17 cellular contexts compared by ENCODE assay signal in genomic region chr4:126221717-126222116, GRCh38.
DNase-seq lines count a peak whose midpoint lies in the region; ATAC-seq and TF ChIP-seq lines count a peak whose summit lies in the region.
"Had no signal": no experiment of that assay in that cellular context is flagged by ENCODE, and none has a peak within 500 bp of the region (broad histone marks: within the 10 kb centered on the region; RNA-seq: fewer than 3 reads in every experiment).

No MANE protein-coding gene starts in this region.

- no peak overlapping the region for H3K4me3 ChIP-seq in right cardiac atrium (ENCODE audit: low read length)
- no peak overlapping the region for H3K4me3 ChIP-seq in breast epithelium
- H3K4me3 ChIP-seq: BLaER1, GM23248, K562, SJCRH30 had no signal

- no peaks in the 10 kb centered on the region for H3K36me3 Mint-ChIP-seq in mesothelial cell of epicardium
- H3K36me3 Mint-ChIP-seq: CD4-positive, alpha-beta memory T cell had no signal

- peak; percentile 19 for ATAC-seq in left ventricle myocardium superior
- no peak for ATAC-seq in right cardiac atrium
- no peak for ATAC-seq in SK-N-SH treated with all-trans-retinoic acid at 6 μM for 48 hours
- no peak for ATAC-seq in sciatic nerve
- ATAC-seq: K562, Panc1 had no signal

- peak overlapping the region; percentile 7 for H3K27ac Mint-ChIP-seq in mesothelial cell of epicardium
- H3K27ac Mint-ChIP-seq: CD4-positive, alpha-beta memory T cell had no signal

- no peaks in the 10 kb centered on the region for H3K9me3 Mint-ChIP-seq in mesothelial cell of epicardium

- H3K27ac ChIP-seq in right cardiac atrium (ENCODE audit: low read length) (no peak overlapping the region), breast epithelium (no peak overlapping the region)
- H3K27ac ChIP-seq: BLaER1, GM23248, SJCRH30 had no signal

- H3K27me3 Mint-ChIP-seq in mesothelial cell of epicardium (ENCODE audit: low read depth) = no peaks in the 10 kb centered on the region
- H3K27me3 Mint-ChIP-seq: CD4-positive, alpha-beta memory T cell had no signal

- TF ChIP-seq CTCF in mesothelial cell of epicardium (IDR thresholded peaks at IDR 0.05; ENCODE audit: unreplicated experiment) (no peak), breast epithelium (IDR thresholded peaks at IDR 0.05) (no peak)

- peaks cover 2% of the 10 kb centered on the region for H3K4me1 Mint-ChIP-seq in mesothelial cell of epicardium
- H3K4me1 Mint-ChIP-seq: CD4-positive, alpha-beta memory T cell had no signal

- no peak for TF ChIP-seq POLR2A in breast epithelium (IDR thresholded peaks at IDR 0.05)

- H3K36me3 ChIP-seq in breast epithelium = no peaks in the 10 kb centered on the region
- H3K36me3 ChIP-seq: BLaER1, SJCRH30 had no signal

- H3K4me3 Mint-ChIP-seq in mesothelial cell of epicardium = no peak overlapping the region
- H3K4me3 Mint-ChIP-seq: CD4-positive, alpha-beta memory T cell had no signal

- no peaks in the 10 kb centered on the region for H3K27me3 ChIP-seq in right cardiac atrium (ENCODE audit: control insufficient read depth, insufficient read depth)
- H3K27me3 ChIP-seq in breast epithelium = no peaks in the 10 kb centered on the region
- H3K27me3 ChIP-seq: BLaER1, SJCRH30 had no signal

- no peaks in the 10 kb centered on the region for H3K9me3 ChIP-seq in right cardiac atrium (ENCODE audit: control insufficient read depth, low read length)
- H3K9me3 ChIP-seq in breast epithelium = no peaks in the 10 kb centered on the region
- H3K9me3 ChIP-seq: BLaER1, SJCRH30 had no signal

- intact Hi-C loops in left ventricle myocardium superior (cut with micrococcal nuclease) = loop anchor here (10.0 kb wide), 1 partner anchor 183 kb away; no protein-coding TSS in a partner anchor
- intact Hi-C loops in right cardiac atrium (cut with DNase I) = no loop called here
- intact Hi-C loops in breast epithelium (cut with DNase I; ENCODE audit: low total_unique reads) = no loop called here
- intact Hi-C loops in sciatic nerve (cut with DNase I) = no loop called here

- H3K4me1 ChIP-seq in right cardiac atrium (ENCODE audit: control insufficient read depth, insufficient read depth, low read length) = no peaks in the 10 kb centered on the region
- H3K4me1 ChIP-seq in breast epithelium = no peaks in the 10 kb centered on the region
- H3K4me1 ChIP-seq: BLaER1, SJCRH30 had no signal

- DNase-seq in left ventricle myocardium superior = no peak
- DNase-seq in right cardiac atrium = no peak
- no peak for DNase-seq in mesothelial cell of epicardium (ENCODE audit: low spot score in 2 of 2, unreplicated experiment in 2 of 2)
- no peak for DNase-seq in breast epithelium (ENCODE audit: low spot score in 2 of 2)
- DNase-seq in H4 (ENCODE audit: low spot score) = no peak
- DNase-seq in sciatic nerve (ENCODE audit: low spot score) = no peak
- DNase-seq: CD4-positive, alpha-beta memory T cell; GM23248; HCEC 1CT; NCI-H1694 treated with DMSO at 0.1 percent for 48 hours; NCI-H226; NCI-H526; SJCRH30 had no signal

TF ChIP-seq in SK-N-SH treated with all-trans-retinoic acid at 6 μM for 48 hours, 23 proteins besides CTCF, POLR2A, EP300 and RAD21:
- TF ChIP-seq TSHZ2 (CRISPR knock-in tag; IDR thresholded peaks at IDR 0.05) = no peak
- TF ChIP-seq ISL1 (CRISPR knock-in tag; IDR thresholded peaks at IDR 0.05) = no peak
- TF ChIP-seq ZC3H10 (CRISPR knock-in tag; IDR thresholded peaks at IDR 0.05) = no peak
- peak; percentile 82 for TF ChIP-seq TCF4 (CRISPR knock-in tag; IDR thresholded peaks at IDR 0.05; ENCODE audit: borderline replicate concordance)
- no peak for TF ChIP-seq ZNF8 (CRISPR knock-in tag; IDR thresholded peaks at IDR 0.05)
- TF ChIP-seq TOX (CRISPR knock-in tag; IDR thresholded peaks at IDR 0.05; ENCODE audit: borderline replicate concordance) = no peak
- no peak for TF ChIP-seq ZFP3 (CRISPR knock-in tag; IDR thresholded peaks at IDR 0.05)
